ENCODE assay signal across 9 cellular contexts in genomic region chr7:55548295-55548731, GRCh38. TPM values are rescaled to one million over a fixed set of nuclear protein-coding genes. Genes with fewer than 3 reads are reported as not detected.
A peak's percentile ranks its signal among the peaks of the same experiment; 100 is the strongest.
DNase-seq lines count a peak whose midpoint lies in the region; ATAC-seq and TF ChIP-seq lines count a peak whose summit lies in the region.
"Had no signal": no experiment of that assay in that cellular context is flagged by ENCODE, and none has a peak within 500 bp of the region (broad histone marks: within the 10 kb centered on the region; RNA-seq: fewer than 3 reads in every experiment).

No MANE protein-coding gene starts in this region.

- intact Hi-C loops in Panc1 (cut with micrococcal nuclease; ENCODE audit: unreplicated experiment) = no loop called here
- intact Hi-C loops in left lung (cut with DNase I) = no loop called here

- H3K36me3 ChIP-seq in GM06990 (ENCODE audit: control insufficient read depth, insufficient read depth, low read length) (peaks cover 6% of the 10 kb centered on the region), Panc1 (ENCODE audit: control insufficient read depth, insufficient read depth, low read length) (no peaks in the 10 kb centered on the region), left lung (no peaks in the 10 kb centered on the region)
- H3K36me3 ChIP-seq: right lobe of liver had no signal

- BruUV-seq in Panc1 (replicated peaks; lab: Mats Ljungman, UMichigan) = no TSS peak

- H3K27ac ChIP-seq in Panc1 (ENCODE audit: low read length) (peak overlapping the region; percentile 13; the same call in 1 of the 2 replicates), left lung (no peak overlapping the region)
- H3K27ac ChIP-seq: right lobe of liver had no signal

- CTCF ChIA-PET in Panc1 (lab: Charles Lee) = no interaction called here

- in situ Hi-C loops in Panc1 (cut with HindIII; ENCODE audit: low pct_unique_long_range_greater_than_20kb, low sequenced_read_pairs) = no loop called here

- H3K9me3 ChIP-seq in Panc1 (ENCODE audit: control insufficient read depth, insufficient read depth, low read depth, low read length) (no peaks in the 10 kb centered on the region), left lung (no peaks in the 10 kb centered on the region)
- H3K9me3 ChIP-seq: right lobe of liver had no signal

- H3K4me1 ChIP-seq in Panc1 (ENCODE audit: control insufficient read depth, insufficient read depth, low read length) (peaks cover 57% of the 10 kb centered on the region), left lung (peaks cover 12 to 53% of the 10 kb centered on the region in 2 donors)

- TF ChIP-seq CTCF in GM06990 (IDR thresholded peaks at IDR 0.05; ENCODE audit: insufficient read depth, low read length, poor library complexity, severe bottlenecking) = no peak
- TF ChIP-seq CTCF in Panc1 (IDR thresholded peaks at IDR 0.05) = no peak
- no peak for TF ChIP-seq CTCF in foreskin fibroblast (IDR thresholded peaks at IDR 0.05; ENCODE audit: low read depth, low read length)
- TF ChIP-seq CTCF in left lung (IDR thresholded peaks at IDR 0.05) = no peak

- H3K27me3 ChIP-seq in GM06990 (replicated peaks; ENCODE audit: control insufficient read depth, insufficient read depth, low read length) = no peaks in the 10 kb centered on the region
- no peaks in the 10 kb centered on the region for H3K27me3 ChIP-seq in Panc1 (ENCODE audit: control insufficient read depth, insufficient read depth, low read length)
- no peaks in the 10 kb centered on the region for H3K27me3 ChIP-seq in left lung
- H3K27me3 ChIP-seq: right lobe of liver had no signal

- DNase-seq in GM06990 (ENCODE audit: extremely low read depth, insufficient read length) (peak; percentile 71), Panc1 (ENCODE audit: low read depth, low spot score) (no peak), foreskin fibroblast (no peak), UCSD-AML1 (lab: John Stamatoyannopoulos, UW; ENCODE audit: unreplicated experiment) (no peak), left lung (no peak), amniotic stem cell (lab: John Stamatoyannopoulos, UW) (no peak)
- DNase-seq: right lobe of liver had no signal

- peak; percentile 48 for ATAC-seq in GM19372 (IDR thresholded peaks at IDR 0.05; ENCODE audit: low read depth, unreplicated experiment)
- peak; percentile 59 for ATAC-seq in HG02885 (IDR thresholded peaks at IDR 0.05; ENCODE audit: poor library complexity, unreplicated experiment)
- ATAC-seq in Panc1 = no peak
- no peak for ATAC-seq in left lung
- ATAC-seq: right lobe of liver had no signal

- H3K4me3 ChIP-seq in GM06990 (replicated peaks; ENCODE audit: low read depth, low read length) = no peak overlapping the region
- no peak overlapping the region for H3K4me3 ChIP-seq in Panc1 (ENCODE audit: low read depth in 2 of 2, low read length in 2 of 2)
- no peak overlapping the region for H3K4me3 ChIP-seq in foreskin fibroblast (ENCODE audit: low read depth in 1 of 2, low read length in 2 of 2)
- H3K4me3 ChIP-seq in left lung = no peak overlapping the region
- H3K4me3 ChIP-seq: right lobe of liver had no signal

- POLR2A ChIA-PET in Panc1 (lab: Charles Lee) = no interaction called here

RNA-seq across cellular contexts. Expression of gene VOPP1, which starts 24.0 kb away (rescaled TPM):
- total RNA-seq in Panc1 (2021; ENCODE audit: unreplicated experiment) (131 TPM), left lung (10 to 100 TPM; 49.3 to 68.5 TPM)
- 84.5 TPM for polyA plus RNA-seq in Panc1 (2012; ENCODE audit: insufficient read length)

Comparison
In these comparisons a context has a peak if more than half of its experiments do, and no peak if none do; other contexts are left out.
1. ATAC-seq: peak in GM19372 (single experiment) and HG02885 (single experiment); none in Panc1 (single experiment) and left lung (single experiment).